Comparison of ENCODE assay signal across 21 cellular contexts in genomic region chr14:105386581-105387529, GRCh38. TPM values are rescaled to one million over a fixed set of nuclear protein-coding genes. Genes with fewer than 3 reads are reported as not detected.
"Had no signal": no experiment of that assay in that cellular context is flagged by ENCODE, and none has a peak within 500 bp of the region (broad histone marks: within the 10 kb centered on the region; RNA-seq: fewer than 3 reads in every experiment).

No MANE protein-coding gene starts in this region.

- H3K9me3 Mint-ChIP-seq: activated naive CD4-positive, alpha-beta T cell treated with anti-CD3 and anti-CD28 coated beads for 36 hours; activated naive CD8-positive, alpha-beta T cell treated with anti-CD3 and anti-CD28 coated beads, Interleukin-2, amount 10 ng/mL, durations not matched to agents 7 days and 5 days; mesothelial cell of epicardium; natural killer cell; stimulated activated naive CD8-positive, alpha-beta T cell treated with anti-CD3 and anti-CD28 coated beads, Interleukin-15, amount 100 ng/mL, for 72 hours had no signal

- H3K4me1 Mint-ChIP-seq: mesothelial cell of epicardium had no signal

- H3K27ac Mint-ChIP-seq: activated naive CD4-positive, alpha-beta T cell treated with anti-CD3 and anti-CD28 coated beads for 36 hours; activated naive CD8-positive, alpha-beta T cell treated with anti-CD3 and anti-CD28 coated beads, Interleukin-2, amount 10 ng/mL, durations not matched to agents 7 days and 5 days; mesothelial cell of epicardium; natural killer cell had no signal

- H3K9me3 ChIP-seq: pancreas, psoas muscle, right atrium auricular region, tibial nerve, vagina had no signal

- H3K4me1 ChIP-seq: psoas muscle, vagina had no signal

- H3K27me3 Mint-ChIP-seq: activated naive CD8-positive, alpha-beta T cell treated with anti-CD3 and anti-CD28 coated beads, Interleukin-2, amount 10 ng/mL, durations not matched to agents 7 days and 5 days; stimulated activated naive CD8-positive, alpha-beta T cell treated with anti-CD3 and anti-CD28 coated beads, Interleukin-15, amount 100 ng/mL, for 72 hours had no signal

- FAIRE-seq: endometrium, keratinocyte, pancreas had no signal

- DNase-seq: activated CD4-positive, alpha-beta T cell treated with anti-CD3 and anti-CD28 coated beads, Interleukin-2, amount 50 U/mL, for 4 hours; activated naive CD4-positive, alpha-beta T cell treated with anti-CD3 and anti-CD28 coated beads for 36 hours; activated naive CD8-positive, alpha-beta T cell treated with anti-CD3 and anti-CD28 coated beads, Interleukin-2, amount 10 ng/mL, durations not matched to agents 7 days and 5 days; activated T-cell treated with anti-CD3 and anti-CD28 coated beads, Interleukin-2, amount 50 U/mL, for 48 hours; amniotic stem cell; cerebellar nuclear complex; cortex of kidney; foreskin fibroblast; natural killer cell; stimulated activated CD4-positive, alpha-beta T cell treated with anti-CD3 and anti-CD28 coated beads, Interleukin-12 subunit alpha, Interleukin-12 subunit beta, amount 100 ng/mL, for 4 hours; stimulated activated naive CD8-positive, alpha-beta T cell treated with anti-CD3 and anti-CD28 coated beads, Interleukin-15, amount 100 ng/mL, for 72 hours; T-helper 9 cell had no signal

- H3K4me3 Mint-ChIP-seq: activated naive CD4-positive, alpha-beta T cell treated with anti-CD3 and anti-CD28 coated beads for 36 hours; activated naive CD8-positive, alpha-beta T cell treated with anti-CD3 and anti-CD28 coated beads, Interleukin-2, amount 10 ng/mL, durations not matched to agents 7 days and 5 days; mesothelial cell of epicardium; natural killer cell; stimulated activated naive CD8-positive, alpha-beta T cell treated with anti-CD3 and anti-CD28 coated beads, Interleukin-15, amount 100 ng/mL, for 72 hours had no signal

- H3K4me3 ChIP-seq: pancreas, psoas muscle, right atrium auricular region, tibial nerve, vagina had no signal

- H3K27ac ChIP-seq: pancreas, psoas muscle, right atrium auricular region, tibial nerve, vagina had no signal

- H3K27me3 ChIP-seq: pancreas, right atrium auricular region, tibial nerve, vagina had no signal

- ATAC-seq: left lobe of liver; natural killer cell; pancreas; psoas muscle; stimulated activated naive CD8-positive, alpha-beta T cell treated with anti-CD3 and anti-CD28 coated beads, Interleukin-15, amount 100 ng/mL, for 72 hours had no signal

- H3K36me3 Mint-ChIP-seq: natural killer cell had no signal

RNA-seq across cellular contexts. Expression of gene TEX22, which starts 11.5 kb away (rescaled TPM):
- total RNA-seq: vagina had no signal
